In genomic region chr1:212667223-212668139, GRCh38 we compare ENCODE assay signal across 7 cellular contexts.
DNase-seq lines count a peak whose midpoint lies in the region; ATAC-seq lines count a peak whose summit lies in the region.

No MANE protein-coding gene starts in this region.

- H3K27ac ChIP-seq in substantia nigra (ENCODE audit: low read depth, low read length, poor library complexity, severe bottlenecking), result peak overlapping the region; percentile 30

- peak; percentile 79 for DNase-seq in NCI-H1048 (lab: John Stamatoyannopoulos, UW)
- peak; percentile 81 for DNase-seq in brain pericyte (ENCODE audit: low read depth, low spot score)
- peak; percentile 76 for DNase-seq in left kidney (ENCODE audit: low read depth, low spot score)
- peak in 2 of 49 donors; percentile 11 to 12 for DNase-seq in substantia nigra (lab: John Stamatoyannopoulos, UW)
- no peak for DNase-seq in NCI-H1105 (lab: John Stamatoyannopoulos, UW)

- peak; percentile 41 for ATAC-seq in GM19351 (IDR thresholded peaks at IDR 0.05; ENCODE audit: unreplicated experiment)
- ATAC-seq in GM18861 (IDR thresholded peaks at IDR 0.05; ENCODE audit: unreplicated experiment), result no peak
